Comparison of ENCODE assay signal across 8 cellular contexts in genomic region chr1:226408285-226409184, GRCh38. TPM values are rescaled to one million over a fixed set of nuclear protein-coding genes. Genes with fewer than 3 reads are reported as not detected.
DNase-seq lines count a peak whose midpoint lies in the region; ATAC-seq and TF ChIP-seq lines count a peak whose summit lies in the region.

No MANE protein-coding gene starts in this region.

- H3K4me3 ChIP-seq in GM06990 (replicated peaks; ENCODE audit: low read depth, low read length) (peak overlapping the region; percentile 55), SJCRH30 (peak overlapping the region; percentile 92), fibroblast of the aortic adventitia (ENCODE audit: low read depth, low read length) (peak overlapping the region; percentile 78), psoas muscle (peak overlapping the region; percentile 91)

- 61 to 74% (median 65%) methylated on average over 25 of the region's 25 CpGs for WGBS in psoas muscle, 3 donors

- H3K36me3 ChIP-seq in GM06990 (ENCODE audit: control insufficient read depth, insufficient read depth, low read length) (no peaks in the 10 kb centered on the region), SJCRH30 (no peaks in the 10 kb centered on the region; the same call in 1 of the 2 replicates), psoas muscle (ENCODE audit: insufficient read depth in 1 of 2, low read depth in 1 of 2) (no peaks in the 10 kb centered on the region)

- peak overlapping the region; percentile 36 for H3K27ac ChIP-seq in SJCRH30
- peak overlapping the region; percentile 80 for H3K27ac ChIP-seq in psoas muscle

- H3K4me1 ChIP-seq in SJCRH30 (peaks cover 24% of the 10 kb centered on the region), psoas muscle (peaks cover 34% of the 10 kb centered on the region)

- ATAC-seq in psoas muscle (no peak), HG03571 (IDR thresholded peaks at IDR 0.05; ENCODE audit: unreplicated experiment) (no peak)

- TF ChIP-seq CTCF in GM06990 (IDR thresholded peaks at IDR 0.05; ENCODE audit: insufficient read depth, low read length, poor library complexity, severe bottlenecking) (no peak), fibroblast of the aortic adventitia (IDR thresholded peaks at IDR 0.05; ENCODE audit: insufficient read depth, low read length) (no peak), psoas muscle (IDR thresholded peaks at IDR 0.05) (no peak)

- H3K9me3 ChIP-seq in SJCRH30 (replicated peaks) = no peaks in the 10 kb centered on the region
- no peaks in the 10 kb centered on the region for H3K9me3 ChIP-seq in psoas muscle

- DNase-seq in GM06990 (ENCODE audit: extremely low read depth, insufficient read length) (peak; percentile 27), SJCRH30 (no peak), fibroblast of the aortic adventitia (ENCODE audit: low read depth) (no peak), psoas muscle (peak in 1 of 2 donors; percentile 57), AG08396 (ENCODE audit: low spot score) (no peak), NOMO-1 (lab: John Stamatoyannopoulos, UW; ENCODE audit: unreplicated experiment in 2 of 2) (no peak), NCI-H2081 (lab: John Stamatoyannopoulos, UW) (no peak)

- no peaks in the 10 kb centered on the region for H3K27me3 ChIP-seq in GM06990 (replicated peaks; ENCODE audit: control insufficient read depth, insufficient read depth, low read length)
- no peaks in the 10 kb centered on the region for H3K27me3 ChIP-seq in SJCRH30
- no peaks in the 10 kb centered on the region for H3K27me3 ChIP-seq in psoas muscle (ENCODE audit: insufficient read depth in 3 of 3, low read length in 2 of 3)

- intact Hi-C loops in psoas muscle (cut with DNase I) = no loop called here

RNA-seq across cellular contexts. Expression of gene PARP1, which starts 0.6 kb away (rescaled TPM):
- 546 TPM in 2 replicates for total RNA-seq in SJCRH30 (2014; rRNA removed; shearing (Covaris generic))
- total RNA-seq in fibroblast of the aortic adventitia (ENCODE audit: low replicate concordance) (67.8 and 67.9 TPM in 2 replicates), psoas muscle (10 to 100 TPM; 53.2 to 85.8 (median 60.2) TPM)
- 10 to 100 TPM; 23.8 to 72.9 (median 26.0) TPM for polyA plus RNA-seq in psoas muscle
